ENCODE assay signal across 26 cellular contexts in the genomic region with DNA sequence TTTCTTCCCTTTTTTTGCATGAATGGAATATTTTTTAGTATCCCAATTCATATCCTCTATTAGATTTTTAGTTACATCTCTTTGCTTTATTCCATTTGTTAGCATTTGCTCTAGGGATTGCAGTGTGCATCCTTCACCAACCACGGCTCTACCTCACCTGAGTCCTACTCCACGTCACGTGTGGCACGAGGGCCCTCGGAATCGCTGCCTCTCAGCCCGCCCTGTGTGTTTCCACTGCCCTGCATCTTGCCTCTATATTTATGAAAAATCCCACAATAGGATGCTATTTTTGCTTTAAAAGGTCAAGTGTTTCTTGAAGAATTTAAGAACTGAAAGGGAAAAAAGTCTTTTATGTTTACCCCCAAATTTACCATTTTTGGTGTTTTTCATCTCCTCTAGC. TPM values are rescaled to one million over a fixed set of nuclear protein-coding genes. Genes with fewer than 3 reads are reported as not detected.
"Had no signal": no experiment of that assay in that cellular context is flagged by ENCODE, and none has a peak within 500 bp of the region (broad histone marks: within the 10 kb centered on the region; RNA-seq: fewer than 3 reads in every experiment).

No MANE protein-coding gene starts in this region.

- H3K4me2 ChIP-seq: hepatocyte had no signal

- H3K36me3 ChIP-seq: heart right ventricle, left lung, ovary, prostate gland, spleen, suprapubic skin, tibial nerve, upper lobe of left lung had no signal

- H3K4me1 ChIP-seq: heart right ventricle, left lung, prostate gland, tibial nerve, upper lobe of left lung had no signal

- H3K27me3 ChIP-seq: hepatocyte, ovary, tibial nerve, upper lobe of left lung had no signal

- DNase-seq: heart right ventricle; islet precursor cell; kidney glomerular epithelial cell; left colon; midbrain; naive thymus-derived CD4-positive, alpha-beta T cell; ovary; retina; small intestine; stimulated activated CD4-positive, alpha-beta T cell treated with anti-CD3 and anti-CD28 coated beads, Interleukin-4, amount 100 ng/mL, for 24 hours; stimulated activated naive CD4-positive, alpha-beta T cell had no signal

- ATAC-seq: heart right ventricle; left colon; left lung; mucosa of descending colon; naive thymus-derived CD4-positive, alpha-beta T cell; natural killer cell treated with Interleukin-12 subunit alpha and Interleukin-12 subunit beta and Interleukin-15 and Interleukin-18, amount 100 ng/mL, for 72 hours; right cardiac atrium; sciatic nerve; stimulated activated effector memory CD8-positive, alpha-beta T cell treated with anti-CD3 and anti-CD28 coated beads, Interleukin-12 subunit alpha, Interleukin-12 subunit beta, amount 100 ng/mL, for 72 hours had no signal

- H3K79me2 ChIP-seq: hepatocyte had no signal

- H2AFZ ChIP-seq: hepatocyte had no signal

- H3K9me3 ChIP-seq: mucosa of descending colon, ovary, prostate gland, suprapubic skin, upper lobe of left lung had no signal

- H3K27ac ChIP-seq: heart right ventricle, hepatocyte, left lung, ovary, prostate gland, spleen, suprapubic skin, tibial nerve, upper lobe of left lung had no signal

- H3K4me3 ChIP-seq: heart right ventricle, hepatocyte, left lung, mucosa of descending colon, ovary, prostate gland, spleen, suprapubic skin, tibial nerve, upper lobe of left lung had no signal

RNA-seq across cellular contexts. Expression of a gene that starts 41.0 kb away (rescaled TPM):
- total RNA-seq: mesenteric fat pad, myocyte, subcutaneous adipose tissue had no signal
- polyA plus RNA-seq: naive thymus-derived CD4-positive, alpha-beta T cell had no signal
